Comparison of ENCODE assay signal across 16 cellular contexts in the genomic region with DNA sequence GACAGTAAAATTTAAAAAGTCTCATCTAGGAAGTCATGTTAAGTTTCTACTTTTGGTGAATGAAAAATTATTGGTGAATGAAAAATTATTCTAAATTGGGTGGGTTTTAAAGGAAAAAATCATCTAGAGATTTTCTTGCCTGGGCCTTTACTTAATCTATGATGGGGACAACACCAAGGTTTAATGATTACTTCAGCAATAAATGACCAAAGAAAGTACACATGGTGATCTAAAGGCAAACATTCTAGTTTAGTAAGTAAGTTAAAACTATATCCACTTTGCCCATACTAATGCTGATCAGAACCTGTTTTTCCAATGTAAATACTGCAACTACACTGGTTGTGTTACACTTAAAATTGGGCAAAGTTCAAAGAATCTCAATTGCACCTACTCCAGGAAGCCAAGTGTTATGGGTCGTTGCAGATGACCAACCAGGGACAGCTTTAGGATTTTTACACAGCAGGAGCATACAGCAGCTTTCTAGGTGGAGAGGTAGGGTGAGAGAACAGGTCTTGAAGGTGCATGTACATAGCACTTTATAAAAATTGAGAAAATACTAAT.
"Had no signal": no experiment of that assay in that cellular context is flagged by ENCODE, and none has a peak within 500 bp of the region (broad histone marks: within the 10 kb centered on the region; RNA-seq: fewer than 3 reads in every experiment).

No MANE protein-coding gene starts in this region.

- H3K4me3 Mint-ChIP-seq: activated CD4-positive, alpha-beta memory T cell treated with anti-CD3 and anti-CD28 coated beads, Interleukin-2, amount 10 ng/mL, durations not matched to agents 7 days and 5 days; activated naive CD8-positive, alpha-beta T cell treated with anti-CD3 and anti-CD28 coated beads for 36 hours; endodermal cell; memory B cell; neural crest cell; stimulated activated naive CD8-positive, alpha-beta T cell treated with anti-CD3 and anti-CD28 coated beads, Interleukin-15, amount 100 ng/mL, for 72 hours had no signal

- ATAC-seq: stimulated activated naive CD8-positive, alpha-beta T cell treated with anti-CD3 and anti-CD28 coated beads, Interleukin-15, amount 100 ng/mL, for 72 hours had no signal

- H3K9me3 Mint-ChIP-seq: activated CD4-positive, alpha-beta memory T cell treated with anti-CD3 and anti-CD28 coated beads, Interleukin-2, amount 10 ng/mL, durations not matched to agents 7 days and 5 days; activated naive CD8-positive, alpha-beta T cell treated with anti-CD3 and anti-CD28 coated beads for 36 hours; endodermal cell; memory B cell; neural crest cell; stimulated activated naive CD8-positive, alpha-beta T cell treated with anti-CD3 and anti-CD28 coated beads, Interleukin-15, amount 100 ng/mL, for 72 hours had no signal

- H3K27ac ChIP-seq: ovary, thoracic aorta had no signal

- H3K9me3 ChIP-seq: ovary, thoracic aorta had no signal

- H3K4me3 ChIP-seq: ovary, thoracic aorta had no signal

- H3K36me3 ChIP-seq: ovary, thoracic aorta had no signal

- H3K4me1 Mint-ChIP-seq: activated CD4-positive, alpha-beta memory T cell treated with anti-CD3 and anti-CD28 coated beads, Interleukin-2, amount 10 ng/mL, durations not matched to agents 7 days and 5 days; activated naive CD8-positive, alpha-beta T cell treated with anti-CD3 and anti-CD28 coated beads for 36 hours; endodermal cell; memory B cell; neural crest cell; stimulated activated naive CD8-positive, alpha-beta T cell treated with anti-CD3 and anti-CD28 coated beads, Interleukin-15, amount 100 ng/mL, for 72 hours had no signal

- DNase-seq: activated CD4-positive, alpha-beta memory T cell treated with anti-CD3 and anti-CD28 coated beads, Interleukin-2, amount 10 ng/mL, durations not matched to agents 7 days and 5 days; activated gamma-delta T cell treated with Interleukin-2 at 50 U/mL for 16 hours; activated naive CD8-positive, alpha-beta T cell treated with anti-CD3 and anti-CD28 coated beads for 36 hours; activated T-cell treated with anti-CD3 and anti-CD28 coated beads, Interleukin-2, amount 50 U/mL, for 48 hours; cerebellar nuclear complex; endodermal cell; erythroblast; hypothalamus; ovary; stimulated activated CD4-positive, alpha-beta T cell treated with anti-CD3 and anti-CD28 coated beads, Interleukin-15, amount 100 ng/mL, for 24 hours; stimulated activated CD4-positive, alpha-beta T cell treated with anti-CD3 and anti-CD28 coated beads, Interleukin-4, amount 100 ng/mL, for 24 hours; stimulated activated naive CD8-positive, alpha-beta T cell treated with anti-CD3 and anti-CD28 coated beads, Interleukin-15, amount 100 ng/mL, for 72 hours; T-helper 9 cell had no signal

- H3K27me3 ChIP-seq: ovary had no signal

- H3K27ac Mint-ChIP-seq: activated CD4-positive, alpha-beta memory T cell treated with anti-CD3 and anti-CD28 coated beads, Interleukin-2, amount 10 ng/mL, durations not matched to agents 7 days and 5 days; activated naive CD8-positive, alpha-beta T cell treated with anti-CD3 and anti-CD28 coated beads for 36 hours; endodermal cell; memory B cell; stimulated activated naive CD8-positive, alpha-beta T cell treated with anti-CD3 and anti-CD28 coated beads, Interleukin-15, amount 100 ng/mL, for 72 hours had no signal

- H3K36me3 Mint-ChIP-seq: activated naive CD8-positive, alpha-beta T cell treated with anti-CD3 and anti-CD28 coated beads for 36 hours; memory B cell had no signal
